23 cellular contexts compared by ENCODE assay signal in genomic region chr4:6731301-6731641, GRCh38. TPM values are rescaled to one million over a fixed set of nuclear protein-coding genes. Genes with fewer than 3 reads are reported as not detected.
DNase-seq lines count a peak whose midpoint lies in the region; ATAC-seq, FAIRE-seq and TF ChIP-seq lines count a peak whose summit lies in the region.
"Had no signal": no experiment of that assay in that cellular context is flagged by ENCODE, and none has a peak within 500 bp of the region (broad histone marks: within the 10 kb centered on the region; RNA-seq: fewer than 3 reads in every experiment).

No MANE protein-coding gene starts in this region.

- H2AFZ ChIP-seq in K562 (ENCODE audit: low read depth, low read length): peak overlapping the region; percentile 57

- H3K27me3 ChIP-seq in breast epithelium (no peaks in the 10 kb centered on the region), K562 (ENCODE audit: control insufficient read depth in 2 of 2, insufficient read depth in 2 of 2, low read length in 2 of 2) (no peaks in the 10 kb centered on the region), layer of hippocampus (ENCODE audit: control insufficient read depth, insufficient read depth, low read length) (no peaks in the 10 kb centered on the region)
- H3K27me3 ChIP-seq: BLaER1 had no signal

- CTCF ChIA-PET in MCF 10A (lab: Yijun Ruan, JAX) (interaction anchor here (1.9 to 2.8 kb wide), 2 partner anchors 12 to 142 kb away, joined by 10 read pairs; no protein-coding TSS in a partner anchor), K562 (lab: Yijun Ruan, JAX; ENCODE audit: low intra/inter-chr PET ratio) (no interaction called here)

- H3K9me3 ChIP-seq in breast epithelium: no peaks in the 10 kb centered on the region
- H3K9me3 ChIP-seq in K562 (replicated peaks; ENCODE audit: control insufficient read depth, insufficient read depth, low read depth, low read length): no peaks in the 10 kb centered on the region
- H3K9me3 ChIP-seq: BLaER1 had no signal

- TF ChIP-seq CTCF in MCF 10A (IDR thresholded peaks at IDR 0.05; ENCODE audit: unreplicated experiment): no peak
- TF ChIP-seq CTCF in breast epithelium (IDR thresholded peaks at IDR 0.05): no peak
- no peak for TF ChIP-seq CTCF in K562 (IDR thresholded peaks at IDR 0.05 in 2 of 3, conservative IDR thresholded peaks at IDR 0.05 in 1 of 3; ENCODE audit: insufficient read depth in 2 of 3, low read depth in 1 of 3, low read length in 3 of 3)
- TF ChIP-seq CTCF in GM13976 (IDR thresholded peaks at IDR 0.05; ENCODE audit: borderline replicate concordance, control extremely low read depth, extremely low read depth, insufficient read depth, missing control alignments): no peak

- POLR2A ChIA-PET in MCF 10A (lab: Yijun Ruan, JAX) (interaction anchor here (0.9 to 1.0 kb wide), 2 partner anchors 15 to 38 kb away, joined by 3 to 5 read pairs; partner anchors contain the start of gene BLOC1S4), K562 (lab: Yijun Ruan, JAX) (interaction anchor here (0.7 to 1.9 kb wide), 18 partner anchors 15 to 416 kb away, joined by 3 to 9 read pairs (median 4); partner anchors contain the start of genes BLOC1S4, GRPEL1 and MRFAP1L1)

- in situ Hi-C loops in K562 (cut with MboI): no loop called here
- in situ Hi-C loops in GM13976 (cut with MboI; ENCODE audit: low sequenced_read_pairs, unreplicated experiment): no loop called here

- no peak for TF ChIP-seq RAD21 in K562 (CRISPR knock-in tag; conservative IDR thresholded peaks at IDR 0.05 in 1 of 2, IDR thresholded peaks at IDR 0.05 in 1 of 2)

- H3K9ac ChIP-seq in K562 (ENCODE audit: insufficient read depth in 1 of 2, low read depth in 2 of 2, low read length in 2 of 2): peak overlapping the region; percentile 82 to 88
- H3K9ac ChIP-seq: BLaER1 had no signal

- H3K9me1 ChIP-seq in K562 (ENCODE audit: control insufficient read depth, insufficient read depth, low read length): peaks cover 4% of the 10 kb centered on the region

- H3K9me3 Mint-ChIP-seq in MCF 10A (ENCODE audit: unreplicated experiment): no peaks in the 10 kb centered on the region
- H3K9me3 Mint-ChIP-seq: CD8-positive, alpha-beta T cell had no signal

- peak overlapping the region; percentile 97 for H3K27ac Mint-ChIP-seq in MCF 10A (ENCODE audit: low read depth, unreplicated experiment)
- H3K27ac Mint-ChIP-seq: CD8-positive, alpha-beta T cell had no signal

- H3K4me3 ChIP-seq in breast epithelium (no peak overlapping the region), K562 (peak overlapping the region; percentile 10; the same call in 1 of the 2 replicates)
- H3K4me3 ChIP-seq: BLaER1, GM23248 had no signal

- peaks cover 4% of the 10 kb centered on the region for H3K4me1 Mint-ChIP-seq in MCF 10A (ENCODE audit: insufficient read depth, unreplicated experiment)

- H3K27me3 Mint-ChIP-seq in MCF 10A (ENCODE audit: insufficient read depth, unreplicated experiment): no peaks in the 10 kb centered on the region

- H3K36me3 Mint-ChIP-seq in MCF 10A (ENCODE audit: insufficient read depth, unreplicated experiment): no peaks in the 10 kb centered on the region
- H3K36me3 Mint-ChIP-seq: CD8-positive, alpha-beta T cell had no signal

- H3K4me3 Mint-ChIP-seq in MCF 10A (ENCODE audit: unreplicated experiment): no peak overlapping the region
- H3K4me3 Mint-ChIP-seq: CD8-positive, alpha-beta T cell had no signal

- BruUV-seq in MCF 10A (replicated peaks; lab: Mats Ljungman, UMichigan): no TSS peak
- BruUV-seq in K562 (replicated peaks; lab: Mats Ljungman, UMichigan): no TSS peak

- H3K27ac ChIP-seq in breast epithelium (no peak overlapping the region), K562 (ENCODE audit: extremely low read depth, low read depth, low read length) (peak overlapping the region; percentile 93), layer of hippocampus (ENCODE audit: low read depth, low read length) (peak overlapping the region; percentile 62), temporal lobe (ENCODE audit: low read depth, low read length) (peak overlapping the region; percentile 82)
- H3K27ac ChIP-seq: BLaER1, GM23248, HL-60 had no signal

- no peak for TF ChIP-seq EP300 in K562 (IDR thresholded peaks at IDR 0.05; ENCODE audit: low read length)

- H3K79me2 ChIP-seq in K562 (ENCODE audit: control insufficient read depth, insufficient read depth, low read length): no peaks in the 10 kb centered on the region

- H3K4me1 ChIP-seq in breast epithelium: peaks cover 10 to 11% of the 10 kb centered on the region in 2 donors
- peaks cover 58 to 62% of the 10 kb centered on the region in 2 experiments for H3K4me1 ChIP-seq in K562 (replicated peaks in 1 of 2; ENCODE audit: control insufficient read depth in 2 of 2, insufficient read depth in 2 of 2, low read length in 2 of 2)

- ATAC-seq in K562: no peak; the same call in 2 of the 3 replicates
- no peak for ATAC-seq in GM21717 (IDR thresholded peaks at IDR 0.05; ENCODE audit: unreplicated experiment)
- ATAC-seq: CD8-positive, alpha-beta T cell; HCT116 had no signal

- DNase-seq in MCF 10A (ENCODE audit: unreplicated experiment) (no peak), breast epithelium (ENCODE audit: low spot score in 2 of 2) (no peak), K562 (ENCODE audit: extremely low read depth in 1 of 4, low spot score in 3 of 4) (no peak), GM13976 (ENCODE audit: low spot score) (no peak), NCI-H128 (lab: John Stamatoyannopoulos, UW; ENCODE audit: unreplicated experiment) (no peak)
- DNase-seq: 8988T; CD8-positive, alpha-beta T cell; DMS79; MV-4-11; NCI-H1436 treated with DMSO at 0.1 percent for 48 hours; NCI-H2081 treated with DMSO at 0.1 percent for 48 hours; NCI-H226; SHP77 had no signal

- WGBS in K562 (ENCODE audit: insufficient coverage, low coverage, missing lambda C conversion rate): 27% methylated on average over 6 of the region's 6 CpGs

- TF ChIP-seq POLR2A in breast epithelium (IDR thresholded peaks at IDR 0.05) (no peak), K562 (conservative IDR thresholded peaks at IDR 0.05) (no peak)

- peak overlapping the region; percentile 85 for H3K4me2 ChIP-seq in K562 (ENCODE audit: insufficient read depth, low read length)
- H3K4me2 ChIP-seq: BLaER1 had no signal

- no peaks in the 10 kb centered on the region for H4K20me1 ChIP-seq in K562 (replicated peaks; ENCODE audit: control insufficient read depth, insufficient read depth, low read length)
- H4K20me1 ChIP-seq: BLaER1 had no signal

- H3K36me3 ChIP-seq in breast epithelium: no peaks in the 10 kb centered on the region
- H3K36me3 ChIP-seq in K562 (ENCODE audit: control insufficient read depth, insufficient read depth, low read length): no peaks in the 10 kb centered on the region
- H3K36me3 ChIP-seq: BLaER1 had no signal

- intact Hi-C loops in MCF 10A (cut with micrococcal nuclease) (no loop called here), breast epithelium (cut with DNase I; ENCODE audit: low total_unique reads) (no loop called here), K562 (cut with micrococcal nuclease) (loop anchor here (2.0 to 5.0 kb wide), 3 partner anchors 22 to 256 kb away; partner anchors contain the start of gene KIAA0232)

- no peak for FAIRE-seq in K562 (lab: Jason Lieb, UNC)
- FAIRE-seq: D721Med, HTR-8/SVneo, RCC 7860 had no signal

RNA-seq across cellular contexts. Expression of gene BLOC1S4, which starts 15.3 kb away (rescaled TPM):
- total RNA-seq in MCF 10A (2022) (10.6 and 13.0 TPM in 2 replicates), breast epithelium (10 to 100 TPM; 18.9 to 23.6 (median 19.8) TPM), K562 (2014; rRNA removed) (31.6 and 38.3 TPM in 2 replicates), K562 (2014; rRNA removed; fragmentation: Illumina TruSeq; extraction: Trizol) (10.0 and 11.2 TPM in 2 replicates), K562 (2015; rRNA removed; fragmentation: Illumina TruSeq; extraction: Trizol) (10.5 and 10.8 TPM in 2 replicates), K562 (2021) (29.4 and 31.1 TPM in 2 replicates), temporal lobe (9.3 TPM)
- 9.9 and 18.6 TPM in 2 replicates for total RNA-seq in K562 (2011; cell fraction: chromatin; rRNA removed; ENCODE audit: low replicate concordance)
- 25.1 and 30.5 TPM in 2 replicates for total RNA-seq in K562 (2011; cell fraction: nucleolus; rRNA removed)
- 18.3 and 23.1 TPM in 2 replicates for total RNA-seq in K562 (2011; cell fraction: nucleoplasm; rRNA removed)
- polyA plus RNA-seq in K562 (2011; rRNA removed) (21.0 and 25.5 TPM in 2 replicates), K562 (2014; fragmentation: Illumina TruSeq; extraction: Trizol) (10.3 and 15.0 TPM in 2 replicates), K562 (2014; fragmentation: Nextera tagmentation; extraction: Ambion mirVana) (1 to 10 TPM; 3.1 to 3.9 TPM), K562 (2014; rRNA removed) (30.9 and 37.3 TPM in 2 replicates)
- 27.6 and 61.0 TPM in 2 replicates for polyA plus RNA-seq in K562 (2011; cell fraction: cytosol; rRNA removed)
- 14.4 and 23.7 TPM in 2 replicates for polyA plus RNA-seq in K562 (2011; cell fraction: nucleus; rRNA removed)
- 20.7 and 24.2 TPM in 2 replicates for polyA plus RNA-seq in K562 (2012)
- polyA minus RNA-seq in K562 (2011; rRNA and poly(A)+ RNA removed): 5.4 and 8.9 TPM in 2 replicates
- 9.5 and 11.1 TPM in 2 replicates for polyA minus RNA-seq in K562 (2011; cell fraction: cytosol; rRNA and poly(A)+ RNA removed)
- 10.4 and 14.2 TPM in 2 replicates for polyA minus RNA-seq in K562 (2011; cell fraction: nucleus; rRNA and poly(A)+ RNA removed)

RNA-seq across cellular contexts. Expression of gene MRFAP1L1, which starts 21.6 kb away (rescaled TPM):
- total RNA-seq in MCF 10A (2022) (42.5 and 63.2 TPM in 2 replicates), breast epithelium (10 to 100 TPM; 48.0 to 78.0 (median 70.1) TPM), K562 (2014; rRNA removed) (74.2 and 78.8 TPM in 2 replicates), K562 (2014; rRNA removed; fragmentation: Illumina TruSeq; extraction: Trizol) (85.7 and 86.2 TPM in 2 replicates), K562 (2015; rRNA removed; fragmentation: Illumina TruSeq; extraction: Trizol) (83.3 and 90.6 TPM in 2 replicates), K562 (2021) (51.3 and 53.6 TPM in 2 replicates), temporal lobe (81.1 TPM)
- total RNA-seq in K562 (2011; cell fraction: chromatin; rRNA removed; ENCODE audit: low replicate concordance): 23.4 and 45.9 TPM in 2 replicates
- total RNA-seq in K562 (2011; cell fraction: nucleolus; rRNA removed): 16.5 and 18.4 TPM in 2 replicates
- 26.7 and 33.1 TPM in 2 replicates for total RNA-seq in K562 (2011; cell fraction: nucleoplasm; rRNA removed)
- polyA plus RNA-seq in K562 (2011; rRNA removed) (59.5 and 83.8 TPM in 2 replicates), K562 (2014; fragmentation: Illumina TruSeq; extraction: Trizol) (74.8 and 87.6 TPM in 2 replicates), K562 (2014; fragmentation: Nextera tagmentation; extraction: Ambion mirVana) (10 to 100 TPM; 37.6 to 48.1 TPM), K562 (2014; rRNA removed) (104 and 111 TPM in 2 replicates)
- polyA plus RNA-seq in K562 (2011; cell fraction: cytosol; rRNA removed): 19.4 and 37.0 TPM in 2 replicates
- 37.8 and 48.5 TPM in 2 replicates for polyA plus RNA-seq in K562 (2011; cell fraction: nucleus; rRNA removed)
- polyA plus RNA-seq in K562 (2012): 49.1 and 74.0 TPM in 2 replicates
- 46.9 and 49.6 TPM in 2 replicates for polyA minus RNA-seq in K562 (2011; rRNA and poly(A)+ RNA removed)
- 10.4 and 17.8 TPM in 2 replicates for polyA minus RNA-seq in K562 (2011; cell fraction: cytosol; rRNA and poly(A)+ RNA removed)
- 13.7 and 31.7 TPM in 2 replicates for polyA minus RNA-seq in K562 (2011; cell fraction: nucleus; rRNA and poly(A)+ RNA removed)

RNA-seq across cellular contexts. Expression of gene S100P, which starts 37.6 kb away (rescaled TPM):
- total RNA-seq in MCF 10A (2022) (55.6 and 97.6 TPM in 2 replicates), breast epithelium (under 1 TPM in 2 of 3 donors, not detected in 1; 0.29 to 0.98 TPM), K562 (2014; rRNA removed) (5.8 and 7.5 TPM in 2 replicates), K562 (2014; rRNA removed; fragmentation: Illumina TruSeq; extraction: Trizol) (7.4 and 13.7 TPM in 2 replicates), K562 (2015; rRNA removed; fragmentation: Illumina TruSeq; extraction: Trizol) (7.2 and 7.5 TPM in 2 replicates), K562 (2021) (13.2 and 16.8 TPM in 2 replicates), temporal lobe (2.0 TPM)
- total RNA-seq in K562 (2011; cell fraction: chromatin; rRNA removed; ENCODE audit: low replicate concordance): 1.7 TPM in 1 of 2 replicates, not detected in the other
- total RNA-seq in K562 (2011; cell fraction: nucleolus; rRNA removed): 0.33 and 0.53 TPM in 2 replicates
- 0.81 TPM in 1 of 2 replicates, not detected in the other for total RNA-seq in K562 (2011; cell fraction: nucleoplasm; rRNA removed)
- polyA plus RNA-seq in K562 (2011; rRNA removed) (2.7 and 4.1 TPM in 2 replicates), K562 (2014; fragmentation: Illumina TruSeq; extraction: Trizol) (6.9 and 7.4 TPM in 2 replicates), K562 (2014; fragmentation: Nextera tagmentation; extraction: Ambion mirVana) (10 to 100 TPM; 21.0 to 23.8 TPM), K562 (2014; rRNA removed) (5.5 and 5.7 TPM in 2 replicates)
- polyA plus RNA-seq in K562 (2011; cell fraction: cytosol; rRNA removed): 0.55 and 3.2 TPM in 2 replicates
- 0.30 and 1.6 TPM in 2 replicates for polyA plus RNA-seq in K562 (2011; cell fraction: nucleus; rRNA removed)
- polyA plus RNA-seq in K562 (2012): 11.5 and 304 TPM in 2 replicates
- polyA minus RNA-seq in K562 (2011; rRNA and poly(A)+ RNA removed): 0.15 and 0.25 TPM in 2 replicates
- 4.8 and 23.3 TPM in 2 replicates for polyA minus RNA-seq in K562 (2011; cell fraction: cytosol; rRNA and poly(A)+ RNA removed)
- polyA minus RNA-seq in K562 (2011; cell fraction: nucleus; rRNA and poly(A)+ RNA removed): 4.7 and 6.1 TPM in 2 replicates
- total RNA-seq: GM23248 had no signal

RNA-seq across cellular contexts. Expression of gene KIAA0232, which starts 51.3 kb away (rescaled TPM):
- total RNA-seq in MCF 10A (2022) (15.6 and 19.2 TPM in 2 replicates), breast epithelium (10 to 100 TPM; 31.5 to 40.8 (median 31.7) TPM), K562 (2014; rRNA removed) (9.0 and 9.5 TPM in 2 replicates), K562 (2014; rRNA removed; fragmentation: Illumina TruSeq; extraction: Trizol) (16.0 and 18.7 TPM in 2 replicates), K562 (2015; rRNA removed; fragmentation: Illumina TruSeq; extraction: Trizol) (13.0 and 13.6 TPM in 2 replicates), K562 (2021) (14.7 TPM in 2 replicates), temporal lobe (51.9 TPM)
- total RNA-seq in K562 (2011; cell fraction: chromatin; rRNA removed; ENCODE audit: low replicate concordance): 83.2 and 85.7 TPM in 2 replicates
- total RNA-seq in K562 (2011; cell fraction: nucleolus; rRNA removed): 15.8 and 19.9 TPM in 2 replicates
- total RNA-seq in K562 (2011; cell fraction: nucleoplasm; rRNA removed): 25.1 and 27.5 TPM in 2 replicates
- polyA plus RNA-seq in K562 (2011; rRNA removed) (17.4 and 17.9 TPM in 2 replicates), K562 (2014; fragmentation: Illumina TruSeq; extraction: Trizol) (11.8 and 13.0 TPM in 2 replicates), K562 (2014; fragmentation: Nextera tagmentation; extraction: Ambion mirVana) (1 to 10 TPM; 3.5 to 4.2 TPM), K562 (2014; rRNA removed) (10.1 and 11.9 TPM in 2 replicates)
- 6.1 and 8.0 TPM in 2 replicates for polyA plus RNA-seq in K562 (2011; cell fraction: cytosol; rRNA removed)
- 14.6 and 18.0 TPM in 2 replicates for polyA plus RNA-seq in K562 (2011; cell fraction: nucleus; rRNA removed)
- 7.9 and 12.6 TPM in 2 replicates for polyA plus RNA-seq in K562 (2012)
- 26.5 and 30.1 TPM in 2 replicates for polyA minus RNA-seq in K562 (2011; rRNA and poly(A)+ RNA removed)
- 7.4 and 10.6 TPM in 2 replicates for polyA minus RNA-seq in K562 (2011; cell fraction: cytosol; rRNA and poly(A)+ RNA removed)
- polyA minus RNA-seq in K562 (2011; cell fraction: nucleus; rRNA and poly(A)+ RNA removed): 15.9 and 24.1 TPM in 2 replicates

Comparison
In these comparisons a context has a peak if more than half of its experiments do, and no peak if none do; other contexts are left out.
1. H3K27ac ChIP-seq: peak in K562 (single experiment), layer of hippocampus (single experiment) and temporal lobe (single experiment); none in breast epithelium (0 of 2).